Comparison of ENCODE assay signal across 26 cellular contexts in genomic region chr11:126328938-126329643, GRCh38. TPM values are rescaled to one million over a fixed set of nuclear protein-coding genes. Genes with fewer than 3 reads are reported as not detected.
DNase-seq lines count a peak whose midpoint lies in the region; ATAC-seq and TF ChIP-seq lines count a peak whose summit lies in the region.
"Had no signal": no experiment of that assay in that cellular context is flagged by ENCODE, and none has a peak within 500 bp of the region (broad histone marks: within the 10 kb centered on the region; RNA-seq: fewer than 3 reads in every experiment).

No MANE protein-coding gene starts in this region.

- H2AFZ ChIP-seq in neural progenitor cell (replicated peaks), result no peak overlapping the region

- WGBS in endodermal cell (ENCODE audit: insufficient coverage in 1 of 2, insufficient read length in 1 of 2), 2 experiments, result 73 to 93% methylated on average over 8 to 9 of the region's 9 CpGs

- H3K9ac ChIP-seq in endodermal cell (ENCODE audit: extremely low read depth, low read length, poor library complexity, severe bottlenecking) (no peak overlapping the region), neural progenitor cell (no peak overlapping the region)

- no peaks in the 10 kb centered on the region for H4K20me1 ChIP-seq in neural progenitor cell (ENCODE audit: low read depth)

- no peaks in the 10 kb centered on the region for H3K9me3 Mint-ChIP-seq in CD4-positive, alpha-beta memory T cell
- no peaks in the 10 kb centered on the region for H3K9me3 Mint-ChIP-seq in endodermal cell
- no peaks in the 10 kb centered on the region for H3K9me3 Mint-ChIP-seq in neural progenitor cell
- no peaks in the 10 kb centered on the region for H3K9me3 Mint-ChIP-seq in naive thymus-derived CD8-positive, alpha-beta T cell
- H3K9me3 Mint-ChIP-seq: activated naive CD4-positive, alpha-beta T cell treated with anti-CD3 and anti-CD28 coated beads, Interleukin-2, amount 50 U/mL, for 24 hours; nephron; stimulated activated naive CD8-positive, alpha-beta T cell treated with anti-CD3 and anti-CD28 coated beads, Interleukin-15, Interleukin-2, amounts not matched to agents 100 ng/mL and 50 ng/mL, for 24 hours had no signal

- no peak overlapping the region for H3K4me3 Mint-ChIP-seq in CD4-positive, alpha-beta memory T cell
- H3K4me3 Mint-ChIP-seq in endodermal cell, result no peak overlapping the region
- no peak overlapping the region for H3K4me3 Mint-ChIP-seq in neural progenitor cell
- peak overlapping the region in 1 of 10 donors; percentile 48 for H3K4me3 Mint-ChIP-seq in naive thymus-derived CD8-positive, alpha-beta T cell
- H3K4me3 Mint-ChIP-seq: activated naive CD4-positive, alpha-beta T cell treated with anti-CD3 and anti-CD28 coated beads, Interleukin-2, amount 50 U/mL, for 24 hours; nephron; stimulated activated naive CD8-positive, alpha-beta T cell treated with anti-CD3 and anti-CD28 coated beads, Interleukin-15, Interleukin-2, amounts not matched to agents 100 ng/mL and 50 ng/mL, for 24 hours had no signal

- DNase-seq in CD4-positive, alpha-beta memory T cell, result no peak
- DNase-seq in endodermal cell (no peak), neural progenitor cell (ENCODE audit: low spot score) (no peak), HUDEP-2 (lab: John Stamatoyannopoulos, UW; ENCODE audit: unreplicated experiment in 76 of 76) (no peak), uterus (no peak), GM19238 (ENCODE audit: insufficient read length, low spot score) (no peak)
- no peak for DNase-seq in naive thymus-derived CD8-positive, alpha-beta T cell
- DNase-seq: activated T-cell treated with anti-CD3 and anti-CD28 coated beads for 4 hours; DND-41; effector CD8-positive, alpha-beta T cell; HCEC 1CT; kidney glomerular epithelial cell; NCI-H2171 treated with DMSO at 0.1 percent for 48 hours; NCI-H526 treated with DMSO at 0.1 percent for 48 hours; small intestine; stimulated activated CD4-positive, alpha-beta T cell treated with anti-CD3 and anti-CD28 coated beads, Interleukin-2, amount 100 ng/mL, for 48 hours; trophoblast cell had no signal

- no peak overlapping the region for H3K27ac ChIP-seq in CD4-positive, alpha-beta memory T cell (ENCODE audit: low read depth, low read length)
- H3K27ac ChIP-seq in KOPT-K1 (ENCODE audit: low read depth, low read length, poor library complexity, severe bottlenecking) (peak overlapping the region; percentile 46), endodermal cell (ENCODE audit: low read depth, low read length) (no peak overlapping the region), neural progenitor cell (no peak overlapping the region), uterus (no peak overlapping the region)
- H3K27ac ChIP-seq: esophagus muscularis mucosa, gastroesophageal sphincter, prostate gland, VCaP had no signal

- H3K4me1 ChIP-seq in CD4-positive, alpha-beta memory T cell (ENCODE audit: insufficient read depth, low read length), result no peaks in the 10 kb centered on the region
- H3K4me1 ChIP-seq in endodermal cell (ENCODE audit: control insufficient read depth, insufficient read depth, low read length) (no peaks in the 10 kb centered on the region), neural progenitor cell (no peaks in the 10 kb centered on the region), uterus (no peaks in the 10 kb centered on the region)
- H3K4me1 ChIP-seq: prostate gland had no signal

- H3K79me2 ChIP-seq in neural progenitor cell (ENCODE audit: low read depth), result no peaks in the 10 kb centered on the region

- H3K36me3 ChIP-seq in CD4-positive, alpha-beta memory T cell (ENCODE audit: insufficient read depth, low read length), result peaks cover 30% of the 10 kb centered on the region
- H3K36me3 ChIP-seq in KOPT-K1 (ENCODE audit: insufficient read depth, low read length), result peaks cover 29% of the 10 kb centered on the region
- H3K36me3 ChIP-seq in endodermal cell (ENCODE audit: control insufficient read depth, insufficient read depth, low read length), result no peaks in the 10 kb centered on the region
- no peaks in the 10 kb centered on the region for H3K36me3 ChIP-seq in neural progenitor cell
- H3K36me3 ChIP-seq in uterus, result no peaks in the 10 kb centered on the region
- H3K36me3 ChIP-seq: prostate gland had no signal

- intact Hi-C loops in CD4-positive, alpha-beta memory T cell (cut with micrococcal nuclease), result no loop called here
- intact Hi-C loops in uterus (cut with DNase I; ENCODE audit: low total_unique reads), result no loop called here

- H3K27ac Mint-ChIP-seq in CD4-positive, alpha-beta memory T cell, result peak overlapping the region in 5 of 7 donors; percentile 17 to 90 (median 61)
- peak overlapping the region; percentile 53 for H3K27ac Mint-ChIP-seq in endodermal cell
- peak overlapping the region; percentile 79 for H3K27ac Mint-ChIP-seq in neural progenitor cell
- peak overlapping the region in 2 of 10 donors; percentile 82 to 88 for H3K27ac Mint-ChIP-seq in naive thymus-derived CD8-positive, alpha-beta T cell
- H3K27ac Mint-ChIP-seq: activated naive CD4-positive, alpha-beta T cell treated with anti-CD3 and anti-CD28 coated beads, Interleukin-2, amount 50 U/mL, for 24 hours had no signal

- H3K27me3 ChIP-seq in CD4-positive, alpha-beta memory T cell (ENCODE audit: insufficient read depth, low read length), result no peaks in the 10 kb centered on the region
- no peaks in the 10 kb centered on the region for H3K27me3 ChIP-seq in endodermal cell (ENCODE audit: control insufficient read depth, insufficient read depth, low read length, poor library complexity, severe bottlenecking)
- no peaks in the 10 kb centered on the region for H3K27me3 ChIP-seq in neural progenitor cell
- H3K27me3 ChIP-seq in uterus, result no peaks in the 10 kb centered on the region
- H3K27me3 ChIP-seq: esophagus muscularis mucosa, gastroesophageal sphincter had no signal

- ATAC-seq in naive thymus-derived CD8-positive, alpha-beta T cell, result no peak
- ATAC-seq: gastroesophageal sphincter, Right ventricle myocardium inferior had no signal

- no peaks in the 10 kb centered on the region for H3F3A ChIP-seq in neural progenitor cell (ENCODE audit: low read depth)

- POLR2A ChIA-PET in CD4-positive, alpha-beta memory T cell (lab: Charles Lee; ENCODE audit: partially characterized antibody), result no interaction called here
- POLR2A ChIA-PET in naive thymus-derived CD8-positive, alpha-beta T cell (lab: Charles Lee), result no interaction called here

- peaks cover 9 to 20% (median 16%) of the 10 kb centered on the region in 4 donors for H3K4me1 Mint-ChIP-seq in CD4-positive, alpha-beta memory T cell
- H3K4me1 Mint-ChIP-seq in endodermal cell (peaks cover 3% of the 10 kb centered on the region), neural progenitor cell (peaks cover 20% of the 10 kb centered on the region)
- peaks cover 19 to 45% (median 21%) of the 10 kb centered on the region in 4 donors for H3K4me1 Mint-ChIP-seq in naive thymus-derived CD8-positive, alpha-beta T cell

- CTCF ChIA-PET in CD4-positive, alpha-beta memory T cell (lab: Charles Lee; ENCODE audit: partially characterized antibody), result interaction anchor here (1.4 kb wide), 1 partner anchor 152 kb away, joined by 4 read pairs; no protein-coding TSS in a partner anchor

- no peak for TF ChIP-seq CTCF in endodermal cell (conservative IDR thresholded peaks at IDR 0.05)
- no peak for TF ChIP-seq CTCF in neural progenitor cell (IDR thresholded peaks at IDR 0.05)
- no peak for TF ChIP-seq CTCF in uterus (IDR thresholded peaks at IDR 0.05)

- H3K36me3 Mint-ChIP-seq in CD4-positive, alpha-beta memory T cell, result peaks cover 31 to 62% of the 10 kb centered on the region in 2 donors
- H3K36me3 Mint-ChIP-seq in endodermal cell (ENCODE audit: low read depth), result peaks cover 14% of the 10 kb centered on the region
- peaks cover 4% of the 10 kb centered on the region for H3K36me3 Mint-ChIP-seq in neural progenitor cell
- H3K36me3 Mint-ChIP-seq in naive thymus-derived CD8-positive, alpha-beta T cell, result peaks cover 0 to 62% (median 13%) of the 10 kb centered on the region in 3 donors

- no peaks in the 10 kb centered on the region for H3K27me3 Mint-ChIP-seq in CD4-positive, alpha-beta memory T cell
- H3K27me3 Mint-ChIP-seq in endodermal cell (ENCODE audit: insufficient read depth), result no peaks in the 10 kb centered on the region
- H3K27me3 Mint-ChIP-seq in neural progenitor cell (ENCODE audit: insufficient read depth, low read depth), result peaks cover 4% of the 10 kb centered on the region
- no peaks in the 10 kb centered on the region for H3K27me3 Mint-ChIP-seq in naive thymus-derived CD8-positive, alpha-beta T cell
- H3K27me3 Mint-ChIP-seq: activated naive CD4-positive, alpha-beta T cell treated with anti-CD3 and anti-CD28 coated beads, Interleukin-2, amount 50 U/mL, for 24 hours; stimulated activated naive CD8-positive, alpha-beta T cell treated with anti-CD3 and anti-CD28 coated beads, Interleukin-15, Interleukin-2, amounts not matched to agents 100 ng/mL and 50 ng/mL, for 24 hours had no signal

- H3K4me3 ChIP-seq in CD4-positive, alpha-beta memory T cell (ENCODE audit: low read length in 2 of 2), result no peak overlapping the region
- no peak overlapping the region for H3K4me3 ChIP-seq in endodermal cell (ENCODE audit: low read length)
- no peak overlapping the region for H3K4me3 ChIP-seq in neural progenitor cell
- no peak overlapping the region for H3K4me3 ChIP-seq in uterus
- H3K4me3 ChIP-seq: esophagus muscularis mucosa, gastroesophageal sphincter, prostate gland had no signal

- no peak overlapping the region for H3K4me2 ChIP-seq in neural progenitor cell

- TF ChIP-seq POLR2A in uterus (IDR thresholded peaks at IDR 0.05), result no peak

- no peaks in the 10 kb centered on the region for H3K9me3 ChIP-seq in CD4-positive, alpha-beta memory T cell (ENCODE audit: control insufficient read depth in 1 of 2, low read length in 2 of 2)
- H3K9me3 ChIP-seq in KOPT-K1 (ENCODE audit: insufficient read depth, low read length, poor library complexity, severe bottlenecking) (no peaks in the 10 kb centered on the region), endodermal cell (ENCODE audit: control insufficient read depth, low read length) (no peaks in the 10 kb centered on the region), neural progenitor cell (ENCODE audit: low read depth) (no peaks in the 10 kb centered on the region), uterus (no peaks in the 10 kb centered on the region)
- H3K9me3 ChIP-seq: esophagus muscularis mucosa, gastroesophageal sphincter, prostate gland had no signal

RNA-seq across cellular contexts. Expression of gene DCPS, which starts 25.2 kb away (rescaled TPM):
- 10 to 100 TPM; 20.2 to 21.2 TPM for total RNA-seq in CD4-positive, alpha-beta memory T cell
- 10 to 100 TPM; 40.3 to 48.0 TPM for polyA plus RNA-seq in CD4-positive, alpha-beta memory T cell
- 10 to 100 TPM; 19.0 to 22.6 TPM for total RNA-seq in endodermal cell
- polyA plus RNA-seq in endodermal cell (2013, experiment 1 of 2), result 20.5 TPM
- 19.2 TPM for polyA plus RNA-seq in endodermal cell (2013, experiment 2 of 2)
- total RNA-seq in neural progenitor cell (ENCODE audit: low replicate concordance), result 18.6 and 20.7 TPM in 2 replicates
- 10 to 100 TPM in 3 of 4 donors, 1 to 10 TPM in 1; 6.4 to 19.7 (median 13.0) TPM for total RNA-seq in uterus
- 10 to 100 TPM; 13.9 to 17.4 TPM for total RNA-seq in naive thymus-derived CD8-positive, alpha-beta T cell
- polyA plus RNA-seq in naive thymus-derived CD8-positive, alpha-beta T cell, result 10 to 100 TPM; 36.7 to 47.2 (median 37.3) TPM

RNA-seq across cellular contexts. Expression of gene ST3GAL4, which starts 26.4 kb away (rescaled TPM):
- total RNA-seq in CD4-positive, alpha-beta memory T cell, result 1 to 10 TPM; 2.6 TPM
- 1 to 10 TPM; 4.6 to 5.9 TPM for polyA plus RNA-seq in CD4-positive, alpha-beta memory T cell
- total RNA-seq in endodermal cell, result 10 to 100 TPM; 16.5 to 21.5 TPM
- 15.6 TPM for polyA plus RNA-seq in endodermal cell (2013, experiment 1 of 2)
- polyA plus RNA-seq in endodermal cell (2013, experiment 2 of 2), result 13.3 TPM
- total RNA-seq in neural progenitor cell (ENCODE audit: low replicate concordance), result 13.0 and 17.9 TPM in 2 replicates
- total RNA-seq in uterus, result 10 to 100 TPM; 11.8 to 53.3 (median 34.8) TPM
- 1 to 10 TPM; 1.1 to 1.9 TPM for total RNA-seq in naive thymus-derived CD8-positive, alpha-beta T cell
- 1 to 10 TPM; 2.1 to 6.6 (median 2.7) TPM for polyA plus RNA-seq in naive thymus-derived CD8-positive, alpha-beta T cell

RNA-seq across cellular contexts. Expression of gene TIRAP, which starts 46.2 kb away (rescaled TPM):
- total RNA-seq in CD4-positive, alpha-beta memory T cell, result 10 to 100 TPM; 25.4 to 27.4 TPM
- 10 to 100 TPM in 1 of 2 donors, 1 to 10 TPM in 1; 5.9 to 12.8 TPM for polyA plus RNA-seq in CD4-positive, alpha-beta memory T cell
- total RNA-seq in endodermal cell (10 to 100 TPM in 1 of 2 donors, 1 to 10 TPM in 1; 9.2 to 11.4 TPM), neural progenitor cell (ENCODE audit: low replicate concordance) (4.6 and 5.3 TPM in 2 replicates), uterus (10 to 100 TPM in 1 of 4 donors, 1 to 10 TPM in 2, under 1 TPM in 1; 0.88 to 17.7 (median 5.0) TPM)
- 5.8 TPM for polyA plus RNA-seq in endodermal cell (2013, experiment 1 of 2)
- polyA plus RNA-seq in endodermal cell (2013, experiment 2 of 2), result 5.9 TPM
- 10 to 100 TPM; 19.0 to 22.1 TPM for total RNA-seq in naive thymus-derived CD8-positive, alpha-beta T cell
- 10 to 100 TPM in 1 of 3 donors, 1 to 10 TPM in 2; 7.4 to 11.6 (median 8.3) TPM for polyA plus RNA-seq in naive thymus-derived CD8-positive, alpha-beta T cell
